Comparison of ENCODE assay signal across 8 cellular contexts in genomic region chr22:46738961-46739870, GRCh38. TPM values are rescaled to one million over a fixed set of nuclear protein-coding genes. Genes with fewer than 3 reads are reported as not detected.
DNase-seq lines count a peak whose midpoint lies in the region; ATAC-seq and TF ChIP-seq lines count a peak whose summit lies in the region.

No MANE protein-coding gene starts in this region.

- peaks cover 16% of the 10 kb centered on the region for H3K4me1 ChIP-seq in testis

- peak; percentile 14 for TF ChIP-seq CTCF in activated B cell treated with CpG ODN at 0.5 μM for 24 hours (IDR thresholded peaks at IDR 0.05)
- TF ChIP-seq CTCF in dorsolateral prefrontal cortex (IDR thresholded peaks at IDR 0.05 in 54 of 56, conservative IDR thresholded peaks at IDR 0.05 in 2 of 56; ENCODE audit: low read depth in 1 of 56, partially characterized antibody in 56 of 56) = peak in 6 of 56 donors; percentile 13 to 42 (median 18)
- TF ChIP-seq CTCF in testis (IDR thresholded peaks at IDR 0.05) = no peak

- H3K4me1 Mint-ChIP-seq in activated B cell treated with CpG ODN at 0.5 μM for 24 hours (peaks cover 39% of the 10 kb centered on the region), memory B cell (peaks cover 18% of the 10 kb centered on the region)

- WGBS in testis, 2 donors = 68 to 78% methylated on average over 9 to 24 of the region's 26 CpGs

- no peaks in the 10 kb centered on the region for H3K36me3 Mint-ChIP-seq in activated B cell treated with CpG ODN at 0.5 μM for 24 hours (ENCODE audit: low read depth)
- H3K36me3 Mint-ChIP-seq in memory B cell = no peaks in the 10 kb centered on the region

- no peak for TF ChIP-seq POLR2A in testis (IDR thresholded peaks at IDR 0.05)

- H3K27ac Mint-ChIP-seq in activated B cell treated with CpG ODN at 0.5 μM for 24 hours (no peak overlapping the region), memory B cell (no peak overlapping the region)

- DNase-seq in EH (ENCODE audit: low read depth) (peak; percentile 83), LoVo (ENCODE audit: low spot score) (peak; percentile 89), activated B cell treated with CpG ODN at 0.5 μM for 24 hours (peak; percentile 53), dorsolateral prefrontal cortex (peak in 3 of 10 donors; percentile 38 to 64 (median 42)), memory B cell (ENCODE audit: low spot score in 2 of 2) (peak in 1 of 2 donors; percentile 64), testis (no peak)

- ATAC-seq in activated B cell treated with CpG ODN at 0.5 μM for 24 hours (ENCODE audit: low read depth) (peak; percentile 63), memory B cell (ENCODE audit: low read depth) (no peak), HG03280 (IDR thresholded peaks at IDR 0.05; ENCODE audit: unreplicated experiment) (no peak), HG02798 (IDR thresholded peaks at IDR 0.05; ENCODE audit: poor library complexity, unreplicated experiment) (no peak)

- no peaks in the 10 kb centered on the region for H3K36me3 ChIP-seq in testis (ENCODE audit: low read depth, missing control alignments)

- H3K27me3 Mint-ChIP-seq in activated B cell treated with CpG ODN at 0.5 μM for 24 hours (no peaks in the 10 kb centered on the region), memory B cell (no peaks in the 10 kb centered on the region)

- POLR2A ChIA-PET in activated B cell treated with CpG ODN at 0.5 μM for 24 hours (lab: Charles Lee) = interaction anchor here (0.5 to 3.3 kb wide), 8 partner anchors 20 to 176 kb away, joined by 3 to 28 read pairs (median 4); partner anchors contain the start of gene TBC1D22A

- intact Hi-C loops in activated B cell treated with CpG ODN at 0.5 μM for 24 hours (cut with micrococcal nuclease) (loop anchor here (1.0 to 10.0 kb wide), 9 partner anchors 23 to 1754 kb away; partner anchors contain the start of genes PPARA and TBC1D22A), dorsolateral prefrontal cortex (cut with DNase I) (loop anchor here (5.0 to 10.0 kb wide), 2 partner anchors 162 to 174 kb away; no protein-coding TSS in a partner anchor), testis (cut with DNase I; ENCODE audit: low total_unique reads) (no loop called here)

- H3K27me3 ChIP-seq in dorsolateral prefrontal cortex (no peaks in the 10 kb centered on the region), testis (no peaks in the 10 kb centered on the region)

- H3K9me3 Mint-ChIP-seq in activated B cell treated with CpG ODN at 0.5 μM for 24 hours (no peaks in the 10 kb centered on the region), memory B cell (no peaks in the 10 kb centered on the region)

- peak overlapping the region; percentile 78 for H3K4me3 Mint-ChIP-seq in activated B cell treated with CpG ODN at 0.5 μM for 24 hours
- H3K4me3 Mint-ChIP-seq in memory B cell = peak overlapping the region; percentile 71

- peak overlapping the region; percentile 57 to 94 (median 83) for H3K4me3 ChIP-seq in dorsolateral prefrontal cortex
- H3K4me3 ChIP-seq in testis = peak overlapping the region; percentile 77 to 78

- CTCF ChIA-PET in activated B cell treated with CpG ODN at 0.5 μM for 24 hours (lab: Charles Lee) = interaction anchor here (1.1 to 2.9 kb wide), 8 partner anchors 10 to 176 kb away, joined by 3 to 25 read pairs (median 6); partner anchors contain the start of gene TBC1D22A

- H3K27ac ChIP-seq in dorsolateral prefrontal cortex = peak overlapping the region in 58 of 59 donors; percentile 40 to 93 (median 86)
- H3K27ac ChIP-seq in testis = peak overlapping the region; percentile 74 to 91

- no peaks in the 10 kb centered on the region for H3K9me3 ChIP-seq in testis

RNA-seq across cellular contexts. Expression of gene CERK, which starts 1.2 kb away (rescaled TPM):
- total RNA-seq in activated B cell treated with CpG ODN at 0.5 μM for 24 hours = 13.8 and 16.9 TPM in 2 replicates
- total RNA-seq in dorsolateral prefrontal cortex = 10 to 100 TPM; 24.8 to 72.6 (median 52.4) TPM
- total RNA-seq in testis = 10 to 100 TPM; 14.0 to 17.0 TPM
- 21.3 TPM for polyA plus RNA-seq in testis (ENCODE audit: insufficient read depth, low read depth, low replicate concordance)

RNA-seq across cellular contexts. Expression of gene TBC1D22A, which starts 23.2 kb away (rescaled TPM):
- total RNA-seq in activated B cell treated with CpG ODN at 0.5 μM for 24 hours (73.0 and 85.9 TPM in 2 replicates), dorsolateral prefrontal cortex (10 to 100 TPM; 20.0 to 36.0 (median 27.2) TPM), testis (10 to 100 TPM; 28.5 to 32.8 TPM)
- 16.6 TPM for polyA plus RNA-seq in testis (ENCODE audit: insufficient read depth, low read depth, low replicate concordance)
